2 cellular contexts compared by ENCODE assay signal in genomic region chr11:111402411-111402810, GRCh38.
TF ChIP-seq lines count a peak whose summit lies in the region.

No MANE protein-coding gene starts in this region.

TF ChIP-seq in liver, 16 proteins besides CTCF, POLR2A, EP300 and RAD21:
- TF ChIP-seq MAX (IDR thresholded peaks at IDR 0.05) (peak; percentile 55), ATF3 (IDR thresholded peaks at IDR 0.05) (no peak), HNF4G (IDR thresholded peaks at IDR 0.05) (no peak), REST (IDR thresholded peaks at IDR 0.05) (no peak), ZBTB33 (IDR thresholded peaks at IDR 0.05) (no peak), TAF1 (conservative IDR thresholded peaks at IDR 0.05) (no peak), JUND (IDR thresholded peaks at IDR 0.05) (peak in 1 of 2 donors; percentile 16), RXRA (IDR thresholded peaks at IDR 0.05) (peak; percentile 41 to 60), SP1 (IDR thresholded peaks at IDR 0.05) (peak; percentile 28), NR2F2 (IDR thresholded peaks at IDR 0.05) (no peak), HNF4A (conservative IDR thresholded peaks at IDR 0.05) (peak; percentile 49 to 60), EGR1 (IDR thresholded peaks at IDR 0.05; ENCODE audit: low read depth in 2 of 2) (peak in 1 of 2 donors; percentile 15), GABPA (IDR thresholded peaks at IDR 0.05 in 1 of 2, conservative IDR thresholded peaks at IDR 0.05 in 1 of 2) (no peak), FOXA2 (IDR thresholded peaks at IDR 0.05) (peak; percentile 19)

TF ChIP-seq in HepG2, 621 proteins besides CTCF, POLR2A, EP300 and RAD21:
- no peak for TF ChIP-seq FOXP4 (CRISPR knock-in tag; IDR thresholded peaks at IDR 0.05)
- TF ChIP-seq TAF1 (CRISPR knock-in tag; IDR thresholded peaks at IDR 0.05): no peak
- TF ChIP-seq ZNF451 (CRISPR knock-in tag; IDR thresholded peaks at IDR 0.05): no peak
- TF ChIP-seq MTA1 (CRISPR knock-in tag; IDR thresholded peaks at IDR 0.05; ENCODE audit: borderline replicate concordance): no peak
- TF ChIP-seq NRL (CRISPR knock-in tag; IDR thresholded peaks at IDR 0.05; ENCODE audit: borderline replicate concordance): no peak
- TF ChIP-seq SETDB1 (CRISPR knock-in tag; IDR thresholded peaks at IDR 0.05; ENCODE audit: borderline replicate concordance): no peak
